ENCODE assay signal across 9 cellular contexts in the genomic region with DNA sequence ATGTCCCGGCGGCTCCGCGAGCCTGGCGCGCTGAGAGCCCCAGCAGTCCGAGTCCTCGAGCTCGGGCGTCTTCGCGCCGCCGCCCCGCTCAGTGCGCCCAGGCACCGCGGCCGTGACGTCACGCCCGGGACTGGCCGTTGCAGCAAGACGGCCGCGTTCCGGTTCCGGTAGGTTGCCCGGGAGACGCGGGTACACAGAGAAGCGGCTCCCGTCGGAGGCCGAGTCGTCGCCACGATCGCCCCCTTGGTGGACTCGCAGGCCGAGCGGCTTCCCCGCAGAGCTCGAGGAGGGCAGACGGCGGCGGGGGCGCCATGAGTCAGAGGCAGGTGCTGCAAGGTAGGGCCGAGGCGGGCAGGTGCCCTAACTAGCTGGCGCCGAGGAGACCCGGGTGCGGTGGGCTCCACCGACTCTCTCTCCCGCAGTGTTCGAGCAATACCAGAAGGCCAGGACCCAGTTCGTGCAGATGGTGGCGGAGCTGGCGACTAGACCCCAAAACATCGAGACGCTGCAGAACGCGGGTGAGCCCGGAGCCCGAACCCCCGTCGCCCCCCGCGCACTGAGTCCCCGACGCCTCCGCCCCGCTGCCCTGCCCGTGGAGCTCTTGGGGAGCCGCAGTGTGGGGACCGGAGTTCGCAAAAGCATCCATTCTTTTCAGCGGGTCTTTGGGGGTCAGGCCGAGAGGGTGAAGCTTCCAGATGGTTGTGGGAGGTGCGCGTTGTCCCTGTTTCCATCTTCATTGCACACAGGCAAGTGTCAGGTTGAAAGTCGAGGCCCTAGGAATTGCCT. TPM values are rescaled to one million over a fixed set of nuclear protein-coding genes. Genes with fewer than 3 reads are reported as not detected.
DNase-seq lines count a peak whose midpoint lies in the region; ATAC-seq and TF ChIP-seq lines count a peak whose summit lies in the region.
"Had no signal": no experiment of that assay in that cellular context is flagged by ENCODE, and none has a peak within 500 bp of the region (broad histone marks: within the 10 kb centered on the region; RNA-seq: fewer than 3 reads in every experiment).

A gene (plus strand): TSS at position 196 of the 786 bp plus-strand sequence. CDS start 116 bp downstream, at position 312.

- no peak within 1 kb of the TSS for H3K4me3 ChIP-seq in PC-9

- no peak within 1 kb of the TSS for H3K27ac ChIP-seq in CD4-positive, alpha-beta T cell (ENCODE audit: low read depth, low read length)
- H3K27ac ChIP-seq in foreskin keratinocyte (no peak within 1 kb of the TSS), PC-9 (no peak within 1 kb of the TSS)

- POLR2A ChIA-PET in CD4-positive, alpha-beta T cell (lab: Charles Lee): interaction anchor here (1.6 to 3.8 kb wide), 3 partner anchors 29 to 820 kb away, joined by 4 to 26 read pairs (median 9); a partner anchor contains a TSS
- POLR2A ChIA-PET in activated B cell treated with CpG ODN at 0.5 μM for 24 hours (lab: Charles Lee): interaction anchor here (0.5 to 1.4 kb wide), 4 partner anchors 70 to 359 kb away, joined by 3 to 4 read pairs (median 3); no protein-coding TSS in a partner anchor
- POLR2A ChIA-PET in PC-9 (lab: Charles Lee; ENCODE audit: unreplicated experiment): no interaction called here

- no peak within 1 kb of the TSS for H2AFZ ChIP-seq in PC-9

- H3K9me3 Mint-ChIP-seq in CD4-positive, alpha-beta T cell: peaks cover 8% of the 10 kb centered on the region
- H3K9me3 Mint-ChIP-seq in activated B cell treated with CpG ODN at 0.5 μM for 24 hours (peaks cover 3% of the 10 kb centered on the region), osteocyte (ENCODE audit: unreplicated experiment) (no peaks in the 10 kb centered on the region)

- H3K4me1 Mint-ChIP-seq in CD4-positive, alpha-beta T cell (ENCODE audit: low read depth): peaks cover 16% of the 10 kb centered on the region
- H3K4me1 Mint-ChIP-seq in activated B cell treated with CpG ODN at 0.5 μM for 24 hours (peaks cover 19% of the 10 kb centered on the region), osteocyte (ENCODE audit: unreplicated experiment) (no peaks in the 10 kb centered on the region)

- no peaks in the 10 kb centered on the region for H3K79me2 ChIP-seq in PC-9 (ENCODE audit: low read depth)

- no peaks in the 10 kb centered on the region for H3K36me3 Mint-ChIP-seq in CD4-positive, alpha-beta T cell (ENCODE audit: low read depth)
- H3K36me3 Mint-ChIP-seq in activated B cell treated with CpG ODN at 0.5 μM for 24 hours (ENCODE audit: low read depth): no peaks in the 10 kb centered on the region
- H3K36me3 Mint-ChIP-seq in osteocyte (ENCODE audit: unreplicated experiment): peaks cover 1% of the 10 kb centered on the region

- intact Hi-C loops in CD4-positive, alpha-beta T cell (cut with DNase I, micrococcal nuclease): loop anchor here in 1 of 2 experiments (5.0 kb wide), 1 partner anchor 92 kb away; no protein-coding TSS in a partner anchor
- intact Hi-C loops in activated B cell treated with CpG ODN at 0.5 μM for 24 hours (cut with micrococcal nuclease) (loop anchor here (2.0 kb wide), 2 partner anchors 19 to 643 kb away; no protein-coding TSS in a partner anchor), PC-9 (cut with micrococcal nuclease; ENCODE audit: unreplicated experiment) (no loop called here)

- H3K4me1 ChIP-seq in foreskin keratinocyte (no peaks in the 10 kb centered on the region), PC-9 (replicated peaks; ENCODE audit: insufficient read depth) (0 out of 2 replicates have a peak, but pooled peaks cover 6% of the 10 kb centered on the region)

- no TSS peak for BruUV-seq in PC-9 (replicated peaks; lab: Mats Ljungman, UMichigan)

- ATAC-seq in CD4-positive, alpha-beta T cell (ENCODE audit: poor library complexity): no peak
- ATAC-seq in HG03135 (IDR thresholded peaks at IDR 0.05; ENCODE audit: unreplicated experiment) (peak; percentile 35), activated B cell treated with CpG ODN at 0.5 μM for 24 hours (ENCODE audit: low read depth) (peak; percentile 15), foreskin keratinocyte (peak; percentile 63), HG03095 (IDR thresholded peaks at IDR 0.05; ENCODE audit: unreplicated experiment) (no peak)

- peaks cover 73% of the 10 kb centered on the region for H3K27me3 Mint-ChIP-seq in CD4-positive, alpha-beta T cell
- H3K27me3 Mint-ChIP-seq in activated B cell treated with CpG ODN at 0.5 μM for 24 hours (peaks cover 44% of the 10 kb centered on the region), osteocyte (ENCODE audit: unreplicated experiment) (peaks cover 76% of the 10 kb centered on the region)

- H3K36me3 ChIP-seq in PC-9 (ENCODE audit: low read depth): no peaks in the 10 kb centered on the region

- no peaks in the 10 kb centered on the region for H3K9me2 ChIP-seq in PC-9 (ENCODE audit: insufficient read depth)

- peaks cover 26% of the 10 kb centered on the region for H3K9me3 ChIP-seq in CD4-positive, alpha-beta T cell (ENCODE audit: control insufficient read depth, low read length)
- H3K9me3 ChIP-seq in PC-9 (ENCODE audit: insufficient read depth, low read depth): no peaks in the 10 kb centered on the region

- no peaks in the 10 kb centered on the region for H4K20me1 ChIP-seq in PC-9 (ENCODE audit: insufficient read depth)

- TF ChIP-seq CTCF in CD4-positive, alpha-beta T cell (IDR thresholded peaks at IDR 0.05): no peak
- no peak for TF ChIP-seq CTCF in activated B cell treated with CpG ODN at 0.5 μM for 24 hours (IDR thresholded peaks at IDR 0.05)
- TF ChIP-seq CTCF in foreskin keratinocyte (conservative IDR thresholded peaks at IDR 0.05): no peak
- TF ChIP-seq CTCF in osteocyte (IDR thresholded peaks at IDR 0.05): no peak
- no peak for TF ChIP-seq CTCF in PC-9 (conservative IDR thresholded peaks at IDR 0.05)

- H3K27me3 ChIP-seq in CD4-positive, alpha-beta T cell (ENCODE audit: control insufficient read depth, insufficient read depth, low read length): peaks cover 69% of the 10 kb centered on the region
- peaks cover 94% of the 10 kb centered on the region for H3K27me3 ChIP-seq in foreskin keratinocyte
- H3K27me3 ChIP-seq in PC-9 (ENCODE audit: insufficient read depth, low read depth): no peaks in the 10 kb centered on the region

- no peak within 1 kb of the TSS for H3K4me2 ChIP-seq in PC-9

- CTCF ChIA-PET in CD4-positive, alpha-beta T cell (lab: Charles Lee): interaction anchor here (0.9 to 1.3 kb wide), 3 partner anchors 14 to 850 kb away, joined by 3 to 4 read pairs (median 3); no protein-coding TSS in a partner anchor
- CTCF ChIA-PET in activated B cell treated with CpG ODN at 0.5 μM for 24 hours (lab: Charles Lee) (interaction anchor here (1.1 to 2.3 kb wide), 2 partner anchors 644 to 849 kb away, joined by 3 to 8 read pairs; no protein-coding TSS in a partner anchor), PC-9 (lab: Charles Lee) (no interaction called here)

- peak within 1 kb of the TSS; percentile 32 for H3K4me3 Mint-ChIP-seq in CD4-positive, alpha-beta T cell
- peak within 1 kb of the TSS; percentile 52 for H3K4me3 Mint-ChIP-seq in activated B cell treated with CpG ODN at 0.5 μM for 24 hours
- peak within 1 kb of the TSS; percentile 35 for H3K4me3 Mint-ChIP-seq in osteocyte (ENCODE audit: unreplicated experiment)

- DNase-seq in CD4-positive, alpha-beta T cell: peak in 3 of 10 experiments; percentile 12 to 38 (median 12)
- DNase-seq in activated B cell treated with CpG ODN at 0.5 μM for 24 hours: peak; percentile 50
- no peak for DNase-seq in foreskin keratinocyte
- peak; percentile 85 for DNase-seq in osteocyte (ENCODE audit: extremely low spot score, unreplicated experiment)
- no peak for DNase-seq in RKO (ENCODE audit: low spot score)
- DNase-seq in PC-9: no peak

- no peaks in the 10 kb centered on the region for H3F3A ChIP-seq in PC-9 (ENCODE audit: insufficient read depth, low read depth)

- H3K27ac Mint-ChIP-seq in CD4-positive, alpha-beta T cell: peak within 1 kb of the TSS; percentile 11
- H3K27ac Mint-ChIP-seq in activated B cell treated with CpG ODN at 0.5 μM for 24 hours: peak within 1 kb of the TSS; percentile 50
- H3K27ac Mint-ChIP-seq in osteocyte (ENCODE audit: unreplicated experiment): no peak within 1 kb of the TSS

RNA-seq across cellular contexts. Expression of the gene that starts here (rescaled TPM):
- total RNA-seq in CD4-positive, alpha-beta T cell: not detected
- total RNA-seq in activated B cell treated with CpG ODN at 0.5 μM for 24 hours: 0.12 and 0.62 TPM in 2 replicates
- total RNA-seq in foreskin keratinocyte: not detected in 2 replicates
- polyA plus RNA-seq in foreskin keratinocyte: not detected in 2 replicates
- total RNA-seq in osteocyte: not detected in 2 replicates
- total RNA-seq in PC-9 (2021): 0.55 TPM in 1 of 2 replicates, not detected in the other
- total RNA-seq: activated CD8-positive, alpha-beta memory T cell treated with anti-CD3 and anti-CD28 coated beads for 36 hours had no signal

Comparison
In these comparisons a context has a peak if more than half of its experiments do, and no peak if none do; other contexts are left out.
1. Peak in DNase-seq and ATAC-seq in activated B cell treated with CpG ODN at 0.5 μM for 24 hours; RNA of the gene not detected or under 1 TPM.
2. Peak in ATAC-seq in foreskin keratinocyte; RNA of the gene not detected or under 1 TPM.
3. Peak in DNase-seq in osteocyte; RNA of the gene not detected or under 1 TPM.